8 cellular contexts compared by ENCODE assay signal in genomic region chr14:103384450-103385152, GRCh38.
DNase-seq lines count a peak whose midpoint lies in the region; ATAC-seq and TF ChIP-seq lines count a peak whose summit lies in the region.

No MANE protein-coding gene starts in this region.

- no peaks in the 10 kb centered on the region for H3K36me3 Mint-ChIP-seq in activated naive CD4-positive, alpha-beta T cell treated with anti-CD3 and anti-CD28 coated beads, Interleukin-2, amount 50 U/mL, for 24 hours
- peaks cover 3% of the 10 kb centered on the region for H3K36me3 Mint-ChIP-seq in nephron (ENCODE audit: low read depth)

- no peaks in the 10 kb centered on the region for H3K27me3 Mint-ChIP-seq in activated naive CD4-positive, alpha-beta T cell treated with anti-CD3 and anti-CD28 coated beads, Interleukin-2, amount 50 U/mL, for 24 hours
- peaks cover 17% of the 10 kb centered on the region for H3K27me3 Mint-ChIP-seq in nephron (ENCODE audit: low read depth)

- H3K9me3 Mint-ChIP-seq in activated naive CD4-positive, alpha-beta T cell treated with anti-CD3 and anti-CD28 coated beads, Interleukin-2, amount 50 U/mL, for 24 hours, result no peaks in the 10 kb centered on the region
- no peaks in the 10 kb centered on the region for H3K9me3 Mint-ChIP-seq in nephron

- H3K9me3 ChIP-seq in duodenal mucosa (ENCODE audit: control insufficient read depth in 1 of 2, low read length in 2 of 2), result no peaks in the 10 kb centered on the region

- H3K27ac Mint-ChIP-seq in activated naive CD4-positive, alpha-beta T cell treated with anti-CD3 and anti-CD28 coated beads, Interleukin-2, amount 50 U/mL, for 24 hours, result peak overlapping the region; percentile 91
- H3K27ac Mint-ChIP-seq in nephron, result peak overlapping the region; percentile 91 to 98 (median 96)

- H3K4me1 ChIP-seq in duodenal mucosa (ENCODE audit: control insufficient read depth in 1 of 2, insufficient read depth in 2 of 2, low read length in 2 of 2), result peaks cover 21 to 22% of the 10 kb centered on the region in 2 donors

- H3K4me3 Mint-ChIP-seq in activated naive CD4-positive, alpha-beta T cell treated with anti-CD3 and anti-CD28 coated beads, Interleukin-2, amount 50 U/mL, for 24 hours, result peak overlapping the region; percentile 96
- peak overlapping the region; percentile 92 to 97 (median 93) for H3K4me3 Mint-ChIP-seq in nephron

- peak overlapping the region; percentile 99 for H3K4me3 ChIP-seq in LNCaP clone FGC (ENCODE audit: low read depth, low read length)
- H3K4me3 ChIP-seq in duodenal mucosa (ENCODE audit: low read depth in 1 of 2, low read length in 2 of 2), result peak overlapping the region; percentile 94 to 100

- POLR2A ChIA-PET in GM10248 (lab: Yijun Ruan, JAX), result interaction anchor here (1.5 kb wide), 1 partner anchor 44 kb away, joined by 5 read pairs; no protein-coding TSS in a partner anchor

- CTCF ChIA-PET in GM10248 (lab: Yijun Ruan, JAX), result interaction anchor here (0.9 to 4.7 kb wide), 2 partner anchors 9 to 41 kb away, joined by 3 to 30 read pairs; no protein-coding TSS in a partner anchor

- H3K36me3 ChIP-seq in duodenal mucosa (ENCODE audit: control insufficient read depth in 1 of 2, insufficient read depth in 2 of 2, low read length in 2 of 2), result no peaks in the 10 kb centered on the region

- no peak for ATAC-seq in GM18861 (IDR thresholded peaks at IDR 0.05; ENCODE audit: unreplicated experiment)

- H3K9ac ChIP-seq in duodenal mucosa (ENCODE audit: low read depth in 1 of 2, low read length in 2 of 2), result peak overlapping the region; percentile 51 to 96

- peaks cover 30% of the 10 kb centered on the region for H3K4me1 Mint-ChIP-seq in activated naive CD4-positive, alpha-beta T cell treated with anti-CD3 and anti-CD28 coated beads, Interleukin-2, amount 50 U/mL, for 24 hours
- peaks cover 11% of the 10 kb centered on the region for H3K4me1 Mint-ChIP-seq in nephron

- DNase-seq in activated naive CD4-positive, alpha-beta T cell (lab: John Stamatoyannopoulos, UW), result no peak
- DNase-seq in LNCaP clone FGC (ENCODE audit: low read depth) (no peak), GM10248 (ENCODE audit: extremely low spot score) (no peak), amygdala (lab: John Stamatoyannopoulos, UW) (no peak)

- H3K27ac ChIP-seq in duodenal mucosa (ENCODE audit: low read depth, low read length), result peak overlapping the region; percentile 36

- TF ChIP-seq CTCF in LNCaP clone FGC (IDR thresholded peaks at IDR 0.05; ENCODE audit: control insufficient read depth, extremely low read depth, insufficient read depth), result no peak
- TF ChIP-seq CTCF in nephron (IDR thresholded peaks at IDR 0.05; ENCODE audit: unreplicated experiment in 3 of 3), result no peak
- no peak for TF ChIP-seq CTCF in GM10248 (IDR thresholded peaks at IDR 0.05; ENCODE audit: control extremely low read depth, extremely low read depth, low read depth, missing control alignments)

- peaks cover 2 to 3% of the 10 kb centered on the region in 2 donors for H3K27me3 ChIP-seq in duodenal mucosa (ENCODE audit: control insufficient read depth in 1 of 2, insufficient read depth in 2 of 2, low read length in 2 of 2)
